Comparison of ENCODE assay signal across 8 cellular contexts in genomic region chr12:50221228-50222008, GRCh38. TPM values are rescaled to one million over a fixed set of nuclear protein-coding genes. Genes with fewer than 3 reads are reported as not detected.
DNase-seq lines count a peak whose midpoint lies in the region; ATAC-seq and TF ChIP-seq lines count a peak whose summit lies in the region.

No MANE protein-coding gene starts in this region.

- H3K79me2 ChIP-seq in PC-9 (ENCODE audit: low read depth) (peaks cover 52% of the 10 kb centered on the region), parathyroid adenoma (peaks cover 2% of the 10 kb centered on the region)

- H3K9me2 ChIP-seq in PC-9 (ENCODE audit: insufficient read depth): no peaks in the 10 kb centered on the region

- H2AFZ ChIP-seq in PC-9 (no peak overlapping the region; the same call in 1 of the 2 replicates), parathyroid adenoma (peak overlapping the region; percentile 54)

- H3K27me3 ChIP-seq in PC-9 (ENCODE audit: insufficient read depth, low read depth): no peaks in the 10 kb centered on the region
- no peaks in the 10 kb centered on the region for H3K27me3 ChIP-seq in parathyroid adenoma (ENCODE audit: control insufficient read depth, insufficient read depth, low read length)

- CTCF ChIA-PET in PC-9 (lab: Charles Lee): interaction anchor here (1.1 to 1.2 kb wide), 2 partner anchors 25 to 33 kb away, joined by 3 read pairs; no protein-coding TSS in a partner anchor

- DNase-seq in D341Med (ENCODE audit: low spot score) (peak; percentile 52), PC-9 (peak in 1 of 2 experiments; percentile 58), fibroblast of gingiva (ENCODE audit: low read depth) (peak; percentile 98), activated gamma-delta T cell (lab: John Stamatoyannopoulos, UW) (no peak)
- no peak for DNase-seq in stimulated activated CD4-positive, alpha-beta T cell treated with anti-CD3 and anti-CD28 coated beads, Interleukin-12 subunit alpha, Interleukin-12 subunit beta, amount 100 ng/mL, for 4 hours

- H3F3A ChIP-seq in PC-9 (ENCODE audit: insufficient read depth, low read depth): peaks cover 56% of the 10 kb centered on the region

- no TSS peak for BruUV-seq in PC-9 (replicated peaks; lab: Mats Ljungman, UMichigan)

- H3K27ac ChIP-seq in PC-9 (peak overlapping the region; percentile 87), parathyroid adenoma (peak overlapping the region; percentile 69)

- no peaks in the 10 kb centered on the region for H4K20me1 ChIP-seq in PC-9 (ENCODE audit: insufficient read depth)

- ATAC-seq in HG02798 (IDR thresholded peaks at IDR 0.05; ENCODE audit: poor library complexity, unreplicated experiment) (peak; percentile 24), GM19324 (IDR thresholded peaks at IDR 0.05; ENCODE audit: low FRiP score, unreplicated experiment) (no peak)

- H3K4me3 ChIP-seq in PC-9: peak overlapping the region; percentile 29; the same call in 1 of the 2 replicates
- peak overlapping the region; percentile 38 for H3K4me3 ChIP-seq in parathyroid adenoma (ENCODE audit: low read depth, low read length)

- TF ChIP-seq CTCF in PC-9 (conservative IDR thresholded peaks at IDR 0.05): no peak
- no peak for TF ChIP-seq CTCF in parathyroid adenoma (IDR thresholded peaks at IDR 0.05)

- H3K4me2 ChIP-seq in PC-9 (peak overlapping the region; percentile 44), parathyroid adenoma (ENCODE audit: low read length) (peak overlapping the region; percentile 48)

- no peak overlapping the region for H3K9ac ChIP-seq in parathyroid adenoma

- H3K4me1 ChIP-seq in PC-9 (replicated peaks; ENCODE audit: insufficient read depth) (peaks cover 87% of the 10 kb centered on the region), parathyroid adenoma (peaks cover 15% of the 10 kb centered on the region)

- H3K36me3 ChIP-seq in PC-9 (ENCODE audit: low read depth): 0 out of 2 replicates have a peak, but pooled peaks cover 3% of the 10 kb centered on the region
- H3K36me3 ChIP-seq in parathyroid adenoma (ENCODE audit: control insufficient read depth, insufficient read depth, low read length): no peaks in the 10 kb centered on the region

- POLR2A ChIA-PET in PC-9 (lab: Charles Lee; ENCODE audit: unreplicated experiment): interaction anchor here (0.6 to 1.3 kb wide), 13 partner anchors 17 to 383 kb away, joined by 3 to 10 read pairs (median 5); partner anchors contain the start of gene LIMA1

- H3K9me3 ChIP-seq in PC-9 (ENCODE audit: insufficient read depth, low read depth) (no peaks in the 10 kb centered on the region), parathyroid adenoma (ENCODE audit: control insufficient read depth, low read length) (no peaks in the 10 kb centered on the region)

- intact Hi-C loops in PC-9 (cut with micrococcal nuclease; ENCODE audit: unreplicated experiment): loop anchor here (2.0 to 5.0 kb wide), 2 partner anchors 25 to 91 kb away; no protein-coding TSS in a partner anchor

RNA-seq across cellular contexts. Expression of gene CERS5, which starts 54.2 kb away (rescaled TPM):
- 33.0 and 41.7 TPM in 2 replicates for total RNA-seq in PC-9 (2021)

Comparison
In these comparisons a context has a peak if more than half of its experiments do, and no peak if none do; other contexts are left out.
1. DNase-seq: peak in D341Med (single experiment) and fibroblast of gingiva (single experiment); none in stimulated activated CD4-positive, alpha-beta T cell treated with anti-CD3 and anti-CD28 coated beads, Interleukin-12 subunit alpha, Interleukin-12 subunit beta, amount 100 ng/mL, for 4 hours (single experiment) and activated gamma-delta T cell (single experiment).